In the genomic region with DNA sequence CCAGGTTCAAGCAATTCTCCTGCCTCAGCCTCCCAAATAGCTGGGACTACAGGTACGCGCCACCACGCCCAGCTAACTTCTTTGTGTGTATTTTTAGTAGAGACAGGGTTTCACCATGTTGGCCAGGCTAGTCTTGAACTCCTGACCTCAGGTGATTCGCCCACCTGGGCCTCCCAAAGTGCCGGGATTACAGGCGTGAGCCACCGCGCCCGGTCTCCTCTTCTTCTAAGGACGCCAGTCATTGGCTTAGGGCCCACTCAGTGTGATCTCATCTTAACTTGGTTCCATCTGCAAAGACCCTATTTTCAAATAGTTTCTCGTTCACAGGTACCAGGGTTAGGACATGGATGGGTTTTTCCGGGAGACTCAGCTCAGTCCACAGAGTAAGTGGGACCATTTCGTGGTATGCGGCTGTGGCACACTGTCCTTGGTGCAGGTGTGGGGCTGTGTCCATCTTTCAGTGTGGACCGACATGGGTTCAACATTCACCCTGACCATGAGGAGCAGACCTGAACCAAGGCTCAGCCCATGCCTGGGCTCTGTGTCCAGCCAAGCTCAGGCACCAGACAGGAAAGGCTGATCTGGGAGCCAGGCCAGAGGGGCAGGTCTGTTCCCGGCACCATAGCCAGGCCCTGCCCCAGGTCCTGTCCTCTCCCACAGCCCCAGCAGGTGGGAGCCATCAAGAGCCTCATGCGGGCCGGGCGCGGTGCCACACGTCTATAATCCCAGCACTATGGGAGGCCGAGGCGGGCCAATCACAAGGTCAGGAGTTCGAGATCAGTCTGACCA, we compare ENCODE assay signal across 10 cellular contexts. TPM values are rescaled to one million over a fixed set of nuclear protein-coding genes. Genes with fewer than 3 reads are reported as not detected.
DNase-seq lines count a peak whose midpoint lies in the region; ATAC-seq and TF ChIP-seq lines count a peak whose summit lies in the region.
"Had no signal": no experiment of that assay in that cellular context is flagged by ENCODE, and none has a peak within 500 bp of the region (broad histone marks: within the 10 kb centered on the region; RNA-seq: fewer than 3 reads in every experiment).

No MANE protein-coding gene starts in this region.

- no peaks in the 10 kb centered on the region for H3K27me3 Mint-ChIP-seq in H9 (ENCODE audit: low read depth)
- no peaks in the 10 kb centered on the region for H3K27me3 Mint-ChIP-seq in activated CD4-positive, alpha-beta memory T cell treated with anti-CD3 and anti-CD28 coated beads, Interleukin-2, amount 10 ng/mL, durations not matched to agents 7 days and 5 days
- H3K27me3 Mint-ChIP-seq in stimulated activated memory B cell treated with anti-CD40 and anti-IgM and Interleukin-4, amounts not matched to agents 10 μg/mL and 1 μg/mL and 100 μg/mL, for 72 hours = no peaks in the 10 kb centered on the region

- peaks cover 11% of the 10 kb centered on the region; the same call in 1 of the 2 replicates for H3K79me2 ChIP-seq in H9 (ENCODE audit: insufficient read depth, low read length)

- H3K9ac ChIP-seq in H9 (ENCODE audit: extremely low read depth, insufficient read length, low read length) = no peak overlapping the region

- no peak overlapping the region for H4K8ac ChIP-seq in H9 (replicated peaks; ENCODE audit: insufficient read length, low read depth, low read length)

- no peaks in the 10 kb centered on the region for H3K4me1 ChIP-seq in H9 (ENCODE audit: insufficient read depth, low read length)
- H3K4me1 ChIP-seq in right cardiac atrium (ENCODE audit: control insufficient read depth, insufficient read depth, low read length) = peaks cover 12% of the 10 kb centered on the region

- DNase-seq in H9 (peak; percentile 31), right cardiac atrium (peak; percentile 88 to 95 (median 93)), cortex of kidney (lab: John Stamatoyannopoulos, UW) (no peak)
- DNase-seq in activated CD4-positive, alpha-beta memory T cell treated with anti-CD3 and anti-CD28 coated beads, Interleukin-2, amount 10 ng/mL, durations not matched to agents 7 days and 5 days = no peak
- DNase-seq: activated T-cell treated with anti-CD3 and anti-CD28 coated beads, Interleukin-2, amount 50 U/mL, for 48 hours; endodermal cell; NCI-H1092 had no signal

- no peak overlapping the region for H3K27ac Mint-ChIP-seq in H9
- peak overlapping the region; percentile 54 for H3K27ac Mint-ChIP-seq in activated CD4-positive, alpha-beta memory T cell treated with anti-CD3 and anti-CD28 coated beads, Interleukin-2, amount 10 ng/mL, durations not matched to agents 7 days and 5 days
- peak overlapping the region; percentile 96 for H3K27ac Mint-ChIP-seq in stimulated activated memory B cell treated with anti-CD40 and anti-IgM and Interleukin-4, amounts not matched to agents 10 μg/mL and 1 μg/mL and 100 μg/mL, for 72 hours
- H3K27ac Mint-ChIP-seq: endodermal cell had no signal

- no peak overlapping the region for H2AFZ ChIP-seq in H9 (ENCODE audit: low read length)

- H2BK15ac ChIP-seq in H9 (ENCODE audit: low read depth, low read length) = peak overlapping the region; percentile 2; the same call in 1 of the 2 replicates

- no peak for TF ChIP-seq POLR2A in GM18505 (IDR thresholded peaks at IDR 0.05; ENCODE audit: borderline replicate concordance, extremely low read depth, insufficient read depth, insufficient read length)

- H2BK20ac ChIP-seq in H9 (ENCODE audit: low read depth, low read length, poor library complexity, severe bottlenecking) = no peak overlapping the region

- H3K9me3 ChIP-seq in H9 (ENCODE audit: control insufficient read depth, low read depth, low read length) = no peaks in the 10 kb centered on the region
- H3K9me3 ChIP-seq in right cardiac atrium (ENCODE audit: control insufficient read depth, low read length) = no peaks in the 10 kb centered on the region

- H2AK5ac ChIP-seq in H9 (ENCODE audit: insufficient read length, low read length) = no peak overlapping the region

- no peaks in the 10 kb centered on the region for H3K36me3 Mint-ChIP-seq in H9 (ENCODE audit: insufficient read depth in 1 of 3, low read depth in 3 of 3)
- peaks cover 10% of the 10 kb centered on the region for H3K36me3 Mint-ChIP-seq in activated CD4-positive, alpha-beta memory T cell treated with anti-CD3 and anti-CD28 coated beads, Interleukin-2, amount 10 ng/mL, durations not matched to agents 7 days and 5 days (ENCODE audit: low read depth)
- peaks cover 16% of the 10 kb centered on the region for H3K36me3 Mint-ChIP-seq in stimulated activated memory B cell treated with anti-CD40 and anti-IgM and Interleukin-4, amounts not matched to agents 10 μg/mL and 1 μg/mL and 100 μg/mL, for 72 hours

- POLR2A ChIA-PET in activated CD4-positive, alpha-beta memory T cell treated with anti-CD3 and anti-CD28 coated beads, Interleukin-2, amount 10 ng/mL, durations not matched to agents 7 days and 5 days (lab: Charles Lee) = interaction anchor here (0.6 to 3.2 kb wide), 7 partner anchors 10 to 42 kb away, joined by 3 to 33 read pairs (median 10); a partner anchor contains a TSS

- H3K27ac ChIP-seq in H9 (ENCODE audit: insufficient read length, low read depth, low read length) (no peak overlapping the region), right cardiac atrium (ENCODE audit: low read length) (peak overlapping the region; percentile 19)

- H3K27me3 ChIP-seq in H9 (ENCODE audit: insufficient read depth, low read length) (no peaks in the 10 kb centered on the region), right cardiac atrium (ENCODE audit: control insufficient read depth, insufficient read depth) (no peaks in the 10 kb centered on the region)

- no peak overlapping the region for H3K4me2 ChIP-seq in H9 (ENCODE audit: insufficient read depth, insufficient read length, low read length)

- H3K4me3 ChIP-seq in right cardiac atrium (ENCODE audit: low read length) = no peak overlapping the region

- peaks cover 3% of the 10 kb centered on the region for H3K79me1 ChIP-seq in H9 (ENCODE audit: insufficient read depth, low read depth, low read length, poor library complexity, severe bottlenecking)

- no CpG with 5 or more reads among the region's 24 CpGs for WGBS in H9 (ENCODE audit: extremely low coverage, insufficient read length, low lambda C conversion rate)
- 69% methylated on average over 24 of the region's 24 CpGs for WGBS in right cardiac atrium

- H3K9me3 Mint-ChIP-seq in H9 = no peaks in the 10 kb centered on the region
- H3K9me3 Mint-ChIP-seq in activated CD4-positive, alpha-beta memory T cell treated with anti-CD3 and anti-CD28 coated beads, Interleukin-2, amount 10 ng/mL, durations not matched to agents 7 days and 5 days = no peaks in the 10 kb centered on the region
- H3K9me3 Mint-ChIP-seq in stimulated activated memory B cell treated with anti-CD40 and anti-IgM and Interleukin-4, amounts not matched to agents 10 μg/mL and 1 μg/mL and 100 μg/mL, for 72 hours = no peaks in the 10 kb centered on the region
- H3K9me3 Mint-ChIP-seq: endodermal cell had no signal

- no peak overlapping the region for H3K56ac ChIP-seq in H9 (ENCODE audit: insufficient read length, low read depth, low read length)

- CTCF ChIA-PET in activated CD4-positive, alpha-beta memory T cell treated with anti-CD3 and anti-CD28 coated beads, Interleukin-2, amount 10 ng/mL, durations not matched to agents 7 days and 5 days (lab: Charles Lee) = interaction anchor here (0.6 kb wide), 1 partner anchor 124 kb away, joined by 3 read pairs; no protein-coding TSS in a partner anchor

- no peak overlapping the region for H3K23ac ChIP-seq in H9 (ENCODE audit: insufficient read length, low read depth, low read length)

- H3K4me3 Mint-ChIP-seq in H9 = no peak overlapping the region; a peak in 1 of 5 replicates
- no peak overlapping the region for H3K4me3 Mint-ChIP-seq in activated CD4-positive, alpha-beta memory T cell treated with anti-CD3 and anti-CD28 coated beads, Interleukin-2, amount 10 ng/mL, durations not matched to agents 7 days and 5 days
- no peak overlapping the region for H3K4me3 Mint-ChIP-seq in stimulated activated memory B cell treated with anti-CD40 and anti-IgM and Interleukin-4, amounts not matched to agents 10 μg/mL and 1 μg/mL and 100 μg/mL, for 72 hours
- H3K4me3 Mint-ChIP-seq: endodermal cell had no signal

- no peaks in the 10 kb centered on the region for H4K20me1 ChIP-seq in H9 (ENCODE audit: control insufficient read depth, insufficient read depth, insufficient read length)

- H2BK5ac ChIP-seq in H9 (ENCODE audit: insufficient read length, low read length) = no peak overlapping the region

- peaks cover 9 to 25% of the 10 kb centered on the region in 2 experiments; a peak in 3 of 4 replicates for H3K4me1 Mint-ChIP-seq in H9
- H3K4me1 Mint-ChIP-seq in activated CD4-positive, alpha-beta memory T cell treated with anti-CD3 and anti-CD28 coated beads, Interleukin-2, amount 10 ng/mL, durations not matched to agents 7 days and 5 days = peaks cover 57% of the 10 kb centered on the region
- peaks cover 75% of the 10 kb centered on the region for H3K4me1 Mint-ChIP-seq in stimulated activated memory B cell treated with anti-CD40 and anti-IgM and Interleukin-4, amounts not matched to agents 10 μg/mL and 1 μg/mL and 100 μg/mL, for 72 hours

- ATAC-seq in right cardiac atrium (peak; percentile 22 to 58), GM18505 (IDR thresholded peaks at IDR 0.05; ENCODE audit: unreplicated experiment) (no peak), GM21515 (IDR thresholded peaks at IDR 0.05; ENCODE audit: unreplicated experiment) (no peak)
- no peak for ATAC-seq in stimulated activated memory B cell treated with anti-CD40 and anti-IgM and Interleukin-4, amounts not matched to agents 10 μg/mL and 1 μg/mL and 100 μg/mL, for 72 hours

- H2BK12ac ChIP-seq in H9 (ENCODE audit: insufficient read length, low read depth, low read length) = no peak overlapping the region

- H3K4ac ChIP-seq in H9 (ENCODE audit: low read depth, low read length) = no peak overlapping the region

- no peak overlapping the region for H4K91ac ChIP-seq in H9 (ENCODE audit: insufficient read length, low read depth, low read length)

- no peak overlapping the region for H4K5ac ChIP-seq in H9 (ENCODE audit: insufficient read length, low read depth, low read length)

- no peak overlapping the region for H3K14ac ChIP-seq in H9 (ENCODE audit: insufficient read depth, low read length)

- H3K18ac ChIP-seq in H9 (ENCODE audit: insufficient read length, low read depth, low read length) = no peak overlapping the region

- no peak overlapping the region for H2BK120ac ChIP-seq in H9 (ENCODE audit: low read depth, low read length, poor library complexity, severe bottlenecking)

- intact Hi-C loops in right cardiac atrium (cut with DNase I) = no loop called here

- H3T11ph ChIP-seq in H9 (ENCODE audit: low read length) = no peak overlapping the region

- no peak for TF ChIP-seq CTCF in H9 (conservative IDR thresholded peaks at IDR 0.05)

- peaks cover 9% of the 10 kb centered on the region for H3K23me2 ChIP-seq in H9 (ENCODE audit: insufficient read length, low read depth, low read length, poor library complexity, severe bottlenecking)

RNA-seq across cellular contexts. Expression of a gene that starts 2.8 kb away (rescaled TPM):
- total RNA-seq in H9 (2021) (153 and 154 TPM in 2 replicates), right cardiac atrium (100 to 1,000 TPM in 3 of 4 donors, 10 to 100 TPM in 1; 96.9 to 151 (median 122) TPM)
- 100 to 1,000 TPM; 239 to 253 TPM for total RNA-seq in activated CD4-positive, alpha-beta memory T cell treated with anti-CD3 and anti-CD28 coated beads, Interleukin-2, amount 10 ng/mL, durations not matched to agents 7 days and 5 days
- 75.9 TPM for polyA plus RNA-seq in right cardiac atrium

RNA-seq across cellular contexts. Expression of a gene that starts 38.3 kb away (rescaled TPM):
- total RNA-seq in H9 (2021) (110 and 113 TPM in 2 replicates), right cardiac atrium (10 to 100 TPM; 52.7 to 68.4 (median 62.2) TPM)
- 10 to 100 TPM; 55.4 to 57.1 TPM for total RNA-seq in activated CD4-positive, alpha-beta memory T cell treated with anti-CD3 and anti-CD28 coated beads, Interleukin-2, amount 10 ng/mL, durations not matched to agents 7 days and 5 days
- 39.3 TPM for polyA plus RNA-seq in right cardiac atrium

RNA-seq across cellular contexts. Expression of a gene that starts 42.3 kb away (rescaled TPM):
- total RNA-seq in H9 (2021) (11.5 and 13.3 TPM in 2 replicates), right cardiac atrium (10 to 100 TPM; 20.9 to 27.0 (median 21.8) TPM)
- 100 to 1,000 TPM; 242 to 251 TPM for total RNA-seq in activated CD4-positive, alpha-beta memory T cell treated with anti-CD3 and anti-CD28 coated beads, Interleukin-2, amount 10 ng/mL, durations not matched to agents 7 days and 5 days
- 9.5 TPM for polyA plus RNA-seq in right cardiac atrium

RNA-seq across cellular contexts. Expression of a gene that starts 42.9 kb away (rescaled TPM):
- total RNA-seq in H9 (2021) (2.1 and 3.0 TPM in 2 replicates), right cardiac atrium (1 to 10 TPM; 1.1 to 3.3 (median 2.3) TPM)
- total RNA-seq in activated CD4-positive, alpha-beta memory T cell treated with anti-CD3 and anti-CD28 coated beads, Interleukin-2, amount 10 ng/mL, durations not matched to agents 7 days and 5 days = 10 to 100 TPM; 10.3 to 10.5 TPM
- polyA plus RNA-seq in right cardiac atrium = 2.7 TPM

Comparison
In these comparisons a context has a peak if more than half of its experiments do, and no peak if none do; other contexts are left out.
1. DNase-seq: peak in H9 (single experiment) and right cardiac atrium (3 of 3); none in activated CD4-positive, alpha-beta memory T cell treated with anti-CD3 and anti-CD28 coated beads, Interleukin-2, amount 10 ng/mL, durations not matched to agents 7 days and 5 days (single experiment) and cortex of kidney (single experiment).
2. H3K27ac Mint-ChIP-seq: peak in activated CD4-positive, alpha-beta memory T cell treated with anti-CD3 and anti-CD28 coated beads, Interleukin-2, amount 10 ng/mL, durations not matched to agents 7 days and 5 days (single experiment) and stimulated activated memory B cell treated with anti-CD40 and anti-IgM and Interleukin-4, amounts not matched to agents 10 μg/mL and 1 μg/mL and 100 μg/mL, for 72 hours (single experiment); none in H9 (0 of 3).
3. ATAC-seq: peak in right cardiac atrium (2 of 2); none in stimulated activated memory B cell treated with anti-CD40 and anti-IgM and Interleukin-4, amounts not matched to agents 10 μg/mL and 1 μg/mL and 100 μg/mL, for 72 hours (single experiment), GM18505 (single experiment) and GM21515 (single experiment).
4. RNA of a gene that starts 42.3 kb away (total RNA-seq): 242 to 251 TPM in activated CD4-positive, alpha-beta memory T cell treated with anti-CD3 and anti-CD28 coated beads, Interleukin-2, amount 10 ng/mL, durations not matched to agents 7 days and 5 days; 20.9 to 27.0 TPM in right cardiac atrium and 11.5 to 13.3 TPM in H9; every median in the first group is over 4 times any median in the second.